ENCODE assay signal across 1 cellular context in the genomic region with DNA sequence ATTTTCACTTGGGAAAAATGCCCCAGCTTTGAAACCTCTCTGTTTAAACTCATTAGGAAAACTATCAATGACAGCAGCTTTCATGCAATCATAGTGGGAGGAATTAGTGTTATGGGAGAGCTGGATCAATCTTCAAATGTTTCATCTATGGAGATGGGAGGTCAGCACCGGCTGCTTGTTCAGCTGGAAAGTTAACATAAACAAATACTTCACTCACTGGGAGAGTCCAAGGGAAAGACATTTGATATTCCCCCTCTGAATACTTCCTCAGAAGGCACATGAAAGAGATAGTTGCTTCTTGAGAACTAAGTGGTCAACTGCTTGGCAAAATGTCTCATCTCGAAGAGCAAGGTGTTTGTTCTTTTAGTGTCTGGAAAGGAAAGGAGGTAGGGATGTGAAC.
TF ChIP-seq lines count a peak whose summit lies in the region.

No MANE protein-coding gene starts in this region.

TF ChIP-seq in SK-N-SH, 30 proteins besides CTCF, POLR2A, EP300 and RAD21 (continued from another document):
- TF ChIP-seq, protein P1, sequence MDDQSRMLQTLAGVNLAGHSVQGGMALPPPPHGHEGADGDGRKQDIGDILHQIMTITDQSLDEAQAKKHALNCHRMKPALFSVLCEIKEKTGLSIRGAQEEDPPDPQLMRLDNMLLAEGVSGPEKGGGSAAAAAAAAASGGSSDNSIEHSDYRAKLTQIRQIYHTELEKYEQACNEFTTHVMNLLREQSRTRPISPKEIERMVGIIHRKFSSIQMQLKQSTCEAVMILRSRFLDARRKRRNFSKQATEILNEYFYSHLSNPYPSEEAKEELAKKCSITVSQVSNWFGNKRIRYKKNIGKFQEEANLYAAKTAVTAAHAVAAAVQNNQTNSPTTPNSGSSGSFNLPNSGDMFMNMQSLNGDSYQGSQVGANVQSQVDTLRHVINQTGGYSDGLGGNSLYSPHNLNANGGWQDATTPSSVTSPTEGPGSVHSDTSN (IDR thresholded peaks at IDR 0.05): no peak
- TF ChIP-seq RXRA (IDR thresholded peaks at IDR 0.05; ENCODE audit: borderline replicate concordance, low read depth): no peak
- no peak for TF ChIP-seq GABPA (IDR thresholded peaks at IDR 0.05; ENCODE audit: low read depth)
